ENCODE assay signal across 9 cellular contexts in genomic region chr14:63435838-63436237, GRCh38.
DNase-seq lines count a peak whose midpoint lies in the region; ATAC-seq and TF ChIP-seq lines count a peak whose summit lies in the region.
"Had no signal": no experiment of that assay in that cellular context is flagged by ENCODE, and none has a peak within 500 bp of the region (broad histone marks: within the 10 kb centered on the region; RNA-seq: fewer than 3 reads in every experiment).

No MANE protein-coding gene starts in this region.

- H3K9me3 ChIP-seq in mucosa of rectum (ENCODE audit: control insufficient read depth in 2 of 2, low read length in 2 of 2) (no peaks in the 10 kb centered on the region), upper lobe of right lung (no peaks in the 10 kb centered on the region)

- ATAC-seq in activated CD4-positive, alpha-beta T cell treated with anti-CD3 and anti-CD28 coated beads for 36 hours = no peak
- ATAC-seq in esophagus mucosa (peak; percentile 43), upper lobe of right lung (peak; percentile 96), HG03469 (IDR thresholded peaks at IDR 0.05; ENCODE audit: unreplicated experiment) (no peak), HG03097 (IDR thresholded peaks at IDR 0.05; ENCODE audit: low FRiP score, unreplicated experiment) (no peak)

- H3K36me3 ChIP-seq in mucosa of rectum (ENCODE audit: control insufficient read depth in 2 of 2, insufficient read depth in 2 of 2, low read length in 2 of 2) (no peaks in the 10 kb centered on the region), upper lobe of right lung (no peaks in the 10 kb centered on the region)

- H3K27ac ChIP-seq in mucosa of rectum (ENCODE audit: low read depth in 2 of 2, low read length in 2 of 2) (peak overlapping the region; percentile 7 to 45), upper lobe of right lung (peak overlapping the region; percentile 52)

- no peaks in the 10 kb centered on the region for H3K27me3 Mint-ChIP-seq in activated CD4-positive, alpha-beta T cell treated with anti-CD3 and anti-CD28 coated beads, Interleukin-2, amount 10 ng/mL, durations not matched to agents 7 days and 5 days
- H3K27me3 Mint-ChIP-seq in activated CD4-positive, alpha-beta T cell treated with anti-CD3 and anti-CD28 coated beads for 36 hours = no peaks in the 10 kb centered on the region

- intact Hi-C loops in activated CD4-positive, alpha-beta T cell treated with anti-CD3 and anti-CD28 coated beads for 36 hours (cut with DNase I, micrococcal nuclease) = no loop called here
- intact Hi-C loops in upper lobe of right lung (cut with DNase I) = no loop called here

- H3K4me3 Mint-ChIP-seq in activated CD4-positive, alpha-beta T cell treated with anti-CD3 and anti-CD28 coated beads, Interleukin-2, amount 10 ng/mL, durations not matched to agents 7 days and 5 days = no peak overlapping the region
- H3K4me3 Mint-ChIP-seq in activated CD4-positive, alpha-beta T cell treated with anti-CD3 and anti-CD28 coated beads for 36 hours = no peak overlapping the region

- peak overlapping the region; percentile 67 for H3K27ac Mint-ChIP-seq in activated CD4-positive, alpha-beta T cell treated with anti-CD3 and anti-CD28 coated beads, Interleukin-2, amount 10 ng/mL, durations not matched to agents 7 days and 5 days
- H3K27ac Mint-ChIP-seq in activated CD4-positive, alpha-beta T cell treated with anti-CD3 and anti-CD28 coated beads for 36 hours = no peak overlapping the region

- CTCF ChIA-PET in activated CD4-positive, alpha-beta T cell treated with anti-CD3 and anti-CD28 coated beads, Interleukin-2, amount 10 ng/mL, durations not matched to agents 7 days and 5 days (lab: Charles Lee) = no interaction called here
- CTCF ChIA-PET in activated CD4-positive, alpha-beta T cell treated with anti-CD3 and anti-CD28 coated beads for 36 hours (lab: Charles Lee) = no interaction called here

- H3K4me1 ChIP-seq in mucosa of rectum (ENCODE audit: control insufficient read depth in 2 of 2, insufficient read depth in 2 of 2, low read length in 2 of 2) = peaks cover 27 to 28% of the 10 kb centered on the region in 2 donors
- H3K4me1 ChIP-seq in upper lobe of right lung = peaks cover 46% of the 10 kb centered on the region

- no peak for TF ChIP-seq CTCF in upper lobe of right lung (IDR thresholded peaks at IDR 0.05)

- no peak overlapping the region for H3K9ac ChIP-seq in mucosa of rectum (ENCODE audit: low read depth in 1 of 2, low read length in 2 of 2)

- H3K4me3 ChIP-seq in mucosa of rectum (ENCODE audit: low read length in 2 of 2) = no peak overlapping the region
- H3K4me3 ChIP-seq in upper lobe of right lung = no peak overlapping the region

- DNase-seq in activated CD4-positive, alpha-beta T cell treated with anti-CD3 and anti-CD28 coated beads, Interleukin-2, amount 10 ng/mL, durations not matched to agents 7 days and 5 days = no peak
- DNase-seq in activated CD4-positive, alpha-beta T cell treated with anti-CD3 and anti-CD28 coated beads for 36 hours = no peak
- peak; percentile 83 for DNase-seq in upper lobe of right lung
- no peak for DNase-seq in activated CD4-positive, alpha-beta T cell treated with anti-CD3 and anti-CD28 coated beads for 48 hours
- DNase-seq: activated CD4-positive, alpha-beta T cell treated with anti-CD3 and anti-CD28 coated beads, Interleukin-2, amount 50 U/mL, for 48 hours had no signal

- POLR2A ChIA-PET in activated CD4-positive, alpha-beta T cell treated with anti-CD3 and anti-CD28 coated beads, Interleukin-2, amount 10 ng/mL, durations not matched to agents 7 days and 5 days (lab: Charles Lee) = no interaction called here
- POLR2A ChIA-PET in activated CD4-positive, alpha-beta T cell treated with anti-CD3 and anti-CD28 coated beads for 36 hours (lab: Charles Lee) = interaction anchor here (0.6 kb wide), 1 partner anchor 73 kb away, joined by 3 read pairs; no protein-coding TSS in a partner anchor

- H3K36me3 Mint-ChIP-seq in activated CD4-positive, alpha-beta T cell treated with anti-CD3 and anti-CD28 coated beads, Interleukin-2, amount 10 ng/mL, durations not matched to agents 7 days and 5 days (ENCODE audit: low read depth) = peaks cover 6% of the 10 kb centered on the region
- H3K36me3 Mint-ChIP-seq in activated CD4-positive, alpha-beta T cell treated with anti-CD3 and anti-CD28 coated beads for 36 hours (ENCODE audit: low read depth) = peaks cover 3% of the 10 kb centered on the region

- H3K27me3 ChIP-seq in mucosa of rectum (ENCODE audit: control insufficient read depth in 2 of 2, insufficient read depth in 2 of 2, low read length in 2 of 2) (no peaks in the 10 kb centered on the region), upper lobe of right lung (no peaks in the 10 kb centered on the region)

- no peaks in the 10 kb centered on the region for H3K9me3 Mint-ChIP-seq in activated CD4-positive, alpha-beta T cell treated with anti-CD3 and anti-CD28 coated beads, Interleukin-2, amount 10 ng/mL, durations not matched to agents 7 days and 5 days
- H3K9me3 Mint-ChIP-seq in activated CD4-positive, alpha-beta T cell treated with anti-CD3 and anti-CD28 coated beads for 36 hours (ENCODE audit: low read depth) = no peaks in the 10 kb centered on the region

- H3K4me1 Mint-ChIP-seq in activated CD4-positive, alpha-beta T cell treated with anti-CD3 and anti-CD28 coated beads, Interleukin-2, amount 10 ng/mL, durations not matched to agents 7 days and 5 days = peaks cover 63% of the 10 kb centered on the region
- peaks cover 61% of the 10 kb centered on the region for H3K4me1 Mint-ChIP-seq in activated CD4-positive, alpha-beta T cell treated with anti-CD3 and anti-CD28 coated beads for 36 hours

Comparison
In these comparisons a context has a peak if more than half of its experiments do, and no peak if none do; other contexts are left out.
1. ATAC-seq: peak in esophagus mucosa (single experiment) and upper lobe of right lung (single experiment); none in activated CD4-positive, alpha-beta T cell treated with anti-CD3 and anti-CD28 coated beads for 36 hours (single experiment), HG03469 (single experiment) and HG03097 (single experiment).